In the genomic region with DNA sequence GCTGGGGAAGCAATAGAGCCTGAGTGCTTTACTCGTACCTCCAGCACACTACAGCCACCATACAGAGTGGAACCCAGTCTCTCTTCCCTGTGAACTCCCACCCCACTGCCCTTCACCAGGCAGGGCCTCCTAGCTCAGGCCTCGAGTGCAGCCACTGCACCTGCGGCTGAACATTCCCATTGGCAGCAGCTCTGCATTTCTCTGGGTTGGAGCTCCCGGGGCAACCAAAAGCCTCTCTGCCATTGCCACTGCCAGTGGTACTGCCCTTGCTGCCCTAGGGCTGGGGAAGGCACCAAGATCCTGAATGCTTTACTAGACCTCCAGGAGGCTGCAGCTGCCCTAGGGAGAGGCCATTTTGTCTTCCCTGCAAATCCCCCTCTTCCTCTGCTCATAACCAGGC, we compare ENCODE assay signal across 18 cellular contexts.
DNase-seq lines count a peak whose midpoint lies in the region; ATAC-seq, FAIRE-seq and TF ChIP-seq lines count a peak whose summit lies in the region.
"Had no signal": no experiment of that assay in that cellular context is flagged by ENCODE, and none has a peak within 500 bp of the region (broad histone marks: within the 10 kb centered on the region; RNA-seq: fewer than 3 reads in every experiment).

No MANE protein-coding gene starts in this region.

- H3K4me3 ChIP-seq in kidney (ENCODE audit: low read length in 2 of 2) (no peak overlapping the region), BE2C (ENCODE audit: low read depth, low read length) (no peak overlapping the region)
- H3K4me3 ChIP-seq: BLaER1 treated with 17β-estradiol and CSF1 and Interleukin-3, amounts not matched to agents 10 nM and 100 nM; GM12878 had no signal

- H3K36me3 ChIP-seq in kidney (ENCODE audit: control insufficient read depth in 1 of 2, insufficient read depth in 2 of 2, low read length in 2 of 2) = no peaks in the 10 kb centered on the region
- no peaks in the 10 kb centered on the region for H3K36me3 ChIP-seq in BE2C
- H3K36me3 ChIP-seq: BLaER1 treated with 17β-estradiol and CSF1 and Interleukin-3, amounts not matched to agents 10 nM and 100 nM had no signal

- no peak overlapping the region for H3K9ac ChIP-seq in kidney (ENCODE audit: low read length in 2 of 2)
- H3K9ac ChIP-seq: BLaER1 treated with 17β-estradiol and CSF1 and Interleukin-3, amounts not matched to agents 10 nM and 100 nM had no signal

- H3K4me1 ChIP-seq in kidney (ENCODE audit: control insufficient read depth in 1 of 2, insufficient read depth in 1 of 2, low read depth in 1 of 2, low read length in 2 of 2) (no peaks in the 10 kb centered on the region), BE2C (no peaks in the 10 kb centered on the region)
- H3K4me1 ChIP-seq: BLaER1 treated with 17β-estradiol and CSF1 and Interleukin-3, amounts not matched to agents 10 nM and 100 nM had no signal

- no peak overlapping the region for H3K27ac ChIP-seq in kidney (ENCODE audit: low read depth in 2 of 2, low read length in 2 of 2)
- H3K27ac ChIP-seq: BLaER1 treated with 17β-estradiol and CSF1 and Interleukin-3, amounts not matched to agents 10 nM and 100 nM had no signal

- H3K27ac Mint-ChIP-seq in stimulated activated naive CD8-positive, alpha-beta T cell treated with anti-CD3 and anti-CD28 coated beads, Interleukin-15, amount 100 ng/mL, for 72 hours = no peak overlapping the region
- H3K27ac Mint-ChIP-seq in stimulated activated effector memory CD8-positive, alpha-beta T cell treated with anti-CD3 and anti-CD28 coated beads, Interleukin-12 subunit alpha, Interleukin-12 subunit beta, amount 100 ng/mL, for 72 hours = no peak overlapping the region
- H3K27ac Mint-ChIP-seq: CD8-positive, alpha-beta T cell; HFFc6 had no signal

- intact Hi-C loops in kidney (cut with DNase I) = no loop called here

- no peak overlapping the region for H3K4me3 Mint-ChIP-seq in stimulated activated naive CD8-positive, alpha-beta T cell treated with anti-CD3 and anti-CD28 coated beads, Interleukin-15, amount 100 ng/mL, for 72 hours
- no peak overlapping the region for H3K4me3 Mint-ChIP-seq in stimulated activated effector memory CD8-positive, alpha-beta T cell treated with anti-CD3 and anti-CD28 coated beads, Interleukin-12 subunit alpha, Interleukin-12 subunit beta, amount 100 ng/mL, for 72 hours
- H3K4me3 Mint-ChIP-seq: CD8-positive, alpha-beta T cell; HFFc6 had no signal

- no peak for DNase-seq in stimulated activated naive CD8-positive, alpha-beta T cell treated with anti-CD3 and anti-CD28 coated beads, Interleukin-15, amount 100 ng/mL, for 72 hours
- no peak for DNase-seq in stimulated activated naive CD8-positive, alpha-beta T cell treated with anti-CD3 and anti-CD28 coated beads, Interleukin-15, Interleukin-2, amounts not matched to agents 100 U/mL and 50 U/mL, for 24 hours
- peak; percentile 61 for DNase-seq in kidney
- no peak for DNase-seq in stimulated activated effector memory CD8-positive, alpha-beta T cell treated with anti-CD3 and anti-CD28 coated beads, Interleukin-12 subunit alpha, Interleukin-12 subunit beta, amount 100 ng/mL, for 72 hours (ENCODE audit: low spot score in 2 of 2)
- DNase-seq in BE2C = no peak
- DNase-seq in NCI-H1930 (lab: John Stamatoyannopoulos, UW) = no peak
- no peak for DNase-seq in NCI-H2227 treated with DMSO at 0.1 percent for 48 hours (lab: John Stamatoyannopoulos, UW)
- DNase-seq: 8988T; Calu3; CD8-positive, alpha-beta T cell; DMS79 treated with DMSO at 0.1 percent for 48 hours; GF-D8; GOT3; H7; HFFc6 had no signal

- H3K27me3 Mint-ChIP-seq in stimulated activated naive CD8-positive, alpha-beta T cell treated with anti-CD3 and anti-CD28 coated beads, Interleukin-15, amount 100 ng/mL, for 72 hours = no peaks in the 10 kb centered on the region

- H3K36me3 Mint-ChIP-seq in stimulated activated effector memory CD8-positive, alpha-beta T cell treated with anti-CD3 and anti-CD28 coated beads, Interleukin-12 subunit alpha, Interleukin-12 subunit beta, amount 100 ng/mL, for 72 hours = no peaks in the 10 kb centered on the region
- H3K36me3 Mint-ChIP-seq: CD8-positive, alpha-beta T cell had no signal

- peak; percentile 37 for ATAC-seq in stimulated activated naive CD8-positive, alpha-beta T cell treated with anti-CD3 and anti-CD28 coated beads, Interleukin-15, amount 100 ng/mL, for 72 hours
- no peak for ATAC-seq in stimulated activated naive CD8-positive, alpha-beta T cell treated with anti-CD3 and anti-CD28 coated beads, Interleukin-15, Interleukin-2, amounts not matched to agents 100 U/mL and 50 U/mL, for 24 hours
- peak; percentile 16 for ATAC-seq in stimulated activated effector memory CD8-positive, alpha-beta T cell treated with anti-CD3 and anti-CD28 coated beads, Interleukin-12 subunit alpha, Interleukin-12 subunit beta, amount 100 ng/mL, for 72 hours
- ATAC-seq: CD8-positive, alpha-beta T cell; GM12878; HCT116 had no signal

- peaks cover 13 to 19% of the 10 kb centered on the region in 2 donors for H3K9me3 Mint-ChIP-seq in stimulated activated naive CD8-positive, alpha-beta T cell treated with anti-CD3 and anti-CD28 coated beads, Interleukin-15, amount 100 ng/mL, for 72 hours
- peaks cover 5% of the 10 kb centered on the region for H3K9me3 Mint-ChIP-seq in stimulated activated effector memory CD8-positive, alpha-beta T cell treated with anti-CD3 and anti-CD28 coated beads, Interleukin-12 subunit alpha, Interleukin-12 subunit beta, amount 100 ng/mL, for 72 hours

- no peak for FAIRE-seq in kidney (lab: Jason Lieb, UNC)
- FAIRE-seq: GM12878 had no signal

- H3K4me1 Mint-ChIP-seq in stimulated activated naive CD8-positive, alpha-beta T cell treated with anti-CD3 and anti-CD28 coated beads, Interleukin-15, amount 100 ng/mL, for 72 hours = no peaks in the 10 kb centered on the region
- no peaks in the 10 kb centered on the region for H3K4me1 Mint-ChIP-seq in stimulated activated effector memory CD8-positive, alpha-beta T cell treated with anti-CD3 and anti-CD28 coated beads, Interleukin-12 subunit alpha, Interleukin-12 subunit beta, amount 100 ng/mL, for 72 hours

- no peaks in the 10 kb centered on the region for H3K27me3 ChIP-seq in BE2C
- H3K27me3 ChIP-seq: BLaER1 treated with 17β-estradiol and CSF1 and Interleukin-3, amounts not matched to agents 10 nM and 100 nM had no signal

- no peak for TF ChIP-seq CTCF in kidney (IDR thresholded peaks at IDR 0.05; ENCODE audit: borderline replicate concordance, extremely low read depth, insufficient read depth)
- no peak for TF ChIP-seq CTCF in BE2C (IDR thresholded peaks at IDR 0.05; ENCODE audit: low read depth, low read length)

- H3K9me3 ChIP-seq in kidney (ENCODE audit: control insufficient read depth in 1 of 2, low read length in 2 of 2) = no peaks in the 10 kb centered on the region
- no peaks in the 10 kb centered on the region for H3K9me3 ChIP-seq in BE2C
